Comparison of ENCODE assay signal across 28 cellular contexts in the genomic region with DNA sequence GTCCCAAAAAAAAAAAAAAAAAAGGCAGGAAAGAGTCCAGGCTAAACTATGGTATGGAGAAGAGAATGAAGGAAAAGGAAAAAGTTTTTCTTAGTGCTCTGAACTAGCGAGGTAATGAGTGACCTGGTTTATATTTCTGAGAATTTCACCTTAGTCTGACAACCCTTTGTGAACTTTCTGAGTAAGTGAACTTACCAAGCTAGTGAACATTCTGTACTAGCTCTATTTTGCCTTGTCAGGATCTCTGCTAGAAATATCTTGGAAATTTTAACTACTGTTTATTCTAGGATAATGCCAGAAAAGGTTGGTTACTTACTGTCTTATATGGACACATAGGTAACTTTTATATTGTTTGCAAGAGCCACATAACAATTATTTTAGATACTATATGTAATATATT. TPM values are rescaled to one million over a fixed set of nuclear protein-coding genes. Genes with fewer than 3 reads are reported as not detected.
DNase-seq lines count a peak whose midpoint lies in the region; ATAC-seq, FAIRE-seq and TF ChIP-seq lines count a peak whose summit lies in the region.
"Had no signal": no experiment of that assay in that cellular context is flagged by ENCODE, and none has a peak within 500 bp of the region (broad histone marks: within the 10 kb centered on the region; RNA-seq: fewer than 3 reads in every experiment).

No MANE protein-coding gene starts in this region.

- no peak for TF ChIP-seq POLR2A in prostate gland (IDR thresholded peaks at IDR 0.05)

- ATAC-seq in HG03469 (IDR thresholded peaks at IDR 0.05; ENCODE audit: unreplicated experiment), result no peak
- ATAC-seq: activated CD8-positive, alpha-beta T cell treated with anti-CD3 and anti-CD28 coated beads, Interleukin-2, amount 10 ng/mL, durations not matched to agents 7 days and 5 days; natural killer cell; upper lobe of right lung had no signal

- no peak overlapping the region for H3K27ac Mint-ChIP-seq in astrocyte (ENCODE audit: unreplicated experiment)
- H3K27ac Mint-ChIP-seq: activated CD8-positive, alpha-beta T cell treated with anti-CD3 and anti-CD28 coated beads, Interleukin-2, amount 10 ng/mL, durations not matched to agents 7 days and 5 days; activated naive CD8-positive, alpha-beta T cell had no signal

- FAIRE-seq in GM19239 (lab: Jason Lieb, UNC) (peak; percentile 70), astrocyte (lab: Jason Lieb, UNC) (no peak), HTR-8/SVneo (lab: Jason Lieb, UNC) (no peak)
- FAIRE-seq: H1 had no signal

- H3K27me3 ChIP-seq in BLaER1, result no peaks in the 10 kb centered on the region
- no peaks in the 10 kb centered on the region for H3K27me3 ChIP-seq in astrocyte (ENCODE audit: insufficient read depth, low read length)
- H3K27me3 ChIP-seq in prostate gland (replicated peaks; ENCODE audit: insufficient read depth), result no peaks in the 10 kb centered on the region
- H3K27me3 ChIP-seq: MG63, upper lobe of right lung had no signal

- peaks cover 7% of the 10 kb centered on the region for H3K36me3 Mint-ChIP-seq in astrocyte (ENCODE audit: low read depth, unreplicated experiment)
- H3K36me3 Mint-ChIP-seq: natural killer cell had no signal

- no peak overlapping the region for H3K4me3 Mint-ChIP-seq in astrocyte (ENCODE audit: unreplicated experiment)
- H3K4me3 Mint-ChIP-seq: activated CD8-positive, alpha-beta T cell treated with anti-CD3 and anti-CD28 coated beads, Interleukin-2, amount 10 ng/mL, durations not matched to agents 7 days and 5 days; natural killer cell had no signal

- peak overlapping the region; percentile 68 for H3K4me2 ChIP-seq in BLaER1
- H3K4me2 ChIP-seq in astrocyte (ENCODE audit: low read length), result peak overlapping the region; percentile 9

- H3K79me2 ChIP-seq in astrocyte (ENCODE audit: insufficient read depth, low read length), result peaks cover 82% of the 10 kb centered on the region

- DNase-seq in GM19239 (ENCODE audit: insufficient read length, low spot score) (no peak), astrocyte (ENCODE audit: low read depth) (no peak), prostate gland (ENCODE audit: low spot score) (no peak), HTR-8/SVneo (ENCODE audit: insufficient read length, low spot score) (no peak), midbrain (lab: John Stamatoyannopoulos, UW) (no peak)
- DNase-seq in stimulated activated CD4-positive, alpha-beta T cell treated with anti-CD3 and anti-CD28 coated beads, Interleukin-4, amount 100 ng/mL, for 1 hour, result no peak
- DNase-seq: activated CD4-positive, alpha-beta T cell treated with anti-CD3 and anti-CD28 coated beads for 1 hour; activated CD8-positive, alpha-beta T cell treated with anti-CD3 and anti-CD28 coated beads, Interleukin-2, amount 10 ng/mL, durations not matched to agents 7 days and 5 days; activated effector memory CD4-positive, alpha-beta T cell treated with Interleukin-2 at 50 U/mL for 16 hours; activated T-cell treated with anti-CD3 and anti-CD28 coated beads for 4 hours; anterior cingulate cortex; CD8-positive, alpha-beta memory T cell; central memory CD4-positive, alpha-beta T cell; DMS 273 treated with DMSO at 0.1 percent for 48 hours; MG63; natural killer cell; NCI-H1417; NCI-H2081 treated with DMSO at 0.1 percent for 48 hours; NCI-H345; NCI-H774; stimulated activated CD4-positive, alpha-beta T cell treated with anti-CD3 and anti-CD28 coated beads, Interleukin-2, amount 100 ng/mL, for 48 hours; T-helper 2 cell; upper lobe of right lung had no signal

- H3K27ac ChIP-seq in BLaER1 (no peak overlapping the region), astrocyte (ENCODE audit: low read depth, low read length) (no peak overlapping the region), prostate gland (peak overlapping the region; percentile 66 to 99)
- H3K27ac ChIP-seq: upper lobe of right lung had no signal

- H3K27me3 Mint-ChIP-seq in astrocyte (ENCODE audit: low read depth, unreplicated experiment), result no peaks in the 10 kb centered on the region
- H3K27me3 Mint-ChIP-seq: activated naive CD8-positive, alpha-beta T cell; CD8-positive, alpha-beta memory T cell; IgD-negative memory B cell had no signal

- peaks cover 85% of the 10 kb centered on the region for H4K20me1 ChIP-seq in BLaER1
- peaks cover 39% of the 10 kb centered on the region for H4K20me1 ChIP-seq in astrocyte (ENCODE audit: insufficient read depth, low read length)

- no peak overlapping the region for H2AFZ ChIP-seq in astrocyte (ENCODE audit: low read depth, low read length)

- H3K9me3 Mint-ChIP-seq in astrocyte (ENCODE audit: unreplicated experiment), result no peaks in the 10 kb centered on the region
- H3K9me3 Mint-ChIP-seq: CD8-positive, alpha-beta memory T cell; natural killer cell had no signal

- H3K36me3 ChIP-seq in BLaER1 (peaks cover 73% of the 10 kb centered on the region), astrocyte (ENCODE audit: insufficient read depth, low read length) (peaks cover 15% of the 10 kb centered on the region), prostate gland (no peaks in the 10 kb centered on the region)

- H3K4me3 ChIP-seq in BLaER1, result no peak overlapping the region
- no peak overlapping the region for H3K4me3 ChIP-seq in astrocyte (ENCODE audit: insufficient read depth, low read depth, low read length)
- H3K4me3 ChIP-seq in prostate gland, result peak overlapping the region in 1 of 2 donors; percentile 4
- H3K4me3 ChIP-seq: MG63, upper lobe of right lung had no signal

- H3K4me1 ChIP-seq in BLaER1, result peaks cover 62% of the 10 kb centered on the region
- H3K4me1 ChIP-seq in astrocyte (ENCODE audit: insufficient read depth, low read length), result peaks cover 12% of the 10 kb centered on the region
- peaks cover 5% of the 10 kb centered on the region for H3K4me1 ChIP-seq in prostate gland (replicated peaks)

- H3K4me1 Mint-ChIP-seq in astrocyte (ENCODE audit: low read depth, unreplicated experiment), result peaks cover 17% of the 10 kb centered on the region

- H3K9ac ChIP-seq in BLaER1, result no peak overlapping the region
- no peak overlapping the region for H3K9ac ChIP-seq in astrocyte (ENCODE audit: low read length)

- 0 out of 2 replicates have a peak, but pooled peaks cover 6% of the 10 kb centered on the region for H3K9me3 ChIP-seq in BLaER1
- H3K9me3 ChIP-seq in astrocyte (ENCODE audit: insufficient read depth, low read depth, low read length), result no peaks in the 10 kb centered on the region
- H3K9me3 ChIP-seq in prostate gland, result no peaks in the 10 kb centered on the region
- H3K9me3 ChIP-seq: MG63, upper lobe of right lung had no signal

- TF ChIP-seq CTCF in astrocyte (IDR thresholded peaks at IDR 0.05; ENCODE audit: insufficient read depth, low read depth, low read length) (no peak), prostate gland (IDR thresholded peaks at IDR 0.05) (peak in 1 of 4 experiments; percentile 4)

- intact Hi-C loops in prostate gland (cut with DNase I), result no loop called here

- WGBS in prostate gland, result 30% methylated on average over 1 of the region's 1 CpG

RNA-seq across cellular contexts. Expression of gene TRIM13, which starts 4.4 kb away (rescaled TPM):
- 24.1 and 26.4 TPM in 2 replicates for total RNA-seq in astrocyte
- 10 to 100 TPM; 24.4 to 52.4 TPM for total RNA-seq in prostate gland

RNA-seq across cellular contexts. Expression of gene KCNRG, which starts 14.0 kb away (rescaled TPM):
- 0.41 and 0.61 TPM in 2 replicates for total RNA-seq in astrocyte
- 1 to 10 TPM; 1.0 to 3.9 TPM for total RNA-seq in prostate gland

Comparison
In these comparisons a context has a peak if more than half of its experiments do, and no peak if none do; other contexts are left out.
1. H3K27ac ChIP-seq: peak in prostate gland (2 of 2); none in BLaER1 (single experiment) and astrocyte (single experiment).